Comparison of ENCODE assay signal across 25 cellular contexts in the genomic region with DNA sequence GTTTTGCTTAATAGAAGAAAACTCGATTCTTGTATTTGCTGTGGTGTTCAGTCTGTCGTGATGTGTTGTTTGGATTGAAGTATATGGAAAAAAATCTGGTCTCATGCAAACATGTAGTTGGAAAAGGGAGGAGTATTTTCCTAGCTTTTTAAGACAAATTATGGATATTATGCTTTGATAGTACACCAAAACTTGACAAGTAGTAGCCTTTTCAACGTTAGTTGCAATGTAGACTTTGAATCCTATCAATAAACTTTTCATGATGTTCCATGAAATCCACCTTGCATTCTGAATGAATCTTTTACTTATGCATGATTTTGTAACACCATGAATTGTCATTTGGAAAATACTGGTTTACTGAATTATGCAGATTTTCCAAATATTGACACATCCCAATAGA.
"Had no signal": no experiment of that assay in that cellular context is flagged by ENCODE, and none has a peak within 500 bp of the region (broad histone marks: within the 10 kb centered on the region; RNA-seq: fewer than 3 reads in every experiment).

No MANE protein-coding gene starts in this region.

- ATAC-seq: stimulated activated effector memory CD8-positive, alpha-beta T cell treated with anti-CD3 and anti-CD28 coated beads, Interleukin-12 subunit alpha, Interleukin-12 subunit beta, amount 100 ng/mL, for 72 hours; stimulated activated memory B cell treated with anti-CD40 and anti-IgM and Interleukin-4, amounts not matched to agents 10 μg/mL and 1 μg/mL and 100 μg/mL, for 72 hours; stimulated activated naive B cell treated with anti-CD40 and anti-IgM and Interleukin-4, amounts not matched to agents 10 μg/mL and 1 μg/mL and 100 μg/mL, for 72 hours; stimulated activated naive CD8-positive, alpha-beta T cell treated with anti-CD3 and anti-CD28 coated beads, Interleukin-15, amount 100 ng/mL, for 72 hours; stimulated activated naive CD8-positive, alpha-beta T cell treated with anti-CD3 and anti-CD28 coated beads, Interleukin-15, Interleukin-2, amounts not matched to agents 100 U/mL and 50 U/mL, for 24 hours; upper lobe of right lung had no signal

- DNase-seq: stimulated activated CD4-positive, alpha-beta T cell treated with anti-CD3 and anti-CD28 coated beads, Interleukin-2, amount 100 ng/mL, for 48 hours; stimulated activated CD4-positive, alpha-beta T cell treated with anti-CD3 and anti-CD28 coated beads, Interleukin-4, amount 100 ng/mL, for 1 hour; stimulated activated CD4-positive, alpha-beta T cell treated with anti-CD3 and anti-CD28 coated beads, Interleukin-4, amount 100 ng/mL, for 24 hours; stimulated activated CD4-positive, alpha-beta T cell treated with anti-CD3 and anti-CD28 coated beads, Interleukin-4, amount 100 ng/mL, for 4 hours; stimulated activated CD8-positive, alpha-beta memory T cell treated with anti-CD3 and anti-CD28 coated beads, Interleukin-4, amount 100 ng/mL, for 48 hours; stimulated activated naive B cell treated with anti-CD40 and anti-IgM and Interleukin-4, amounts not matched to agents 10 μg/mL and 1 μg/mL and 100 μg/mL, for 72 hours; stimulated activated naive CD4-positive, alpha-beta T cell; stimulated activated naive CD4-positive, alpha-beta T cell treated with Interleukin-2 at 50 U/mL for 16 hours; stimulated activated naive CD8-positive, alpha-beta T cell treated with anti-CD3 and anti-CD28 coated beads, Interleukin-15, amount 100 ng/mL, for 72 hours; stimulated activated naive CD8-positive, alpha-beta T cell treated with anti-CD3 and anti-CD28 coated beads, Interleukin-15, Interleukin-2, amounts not matched to agents 100 U/mL and 50 U/mL, for 24 hours; substantia nigra; testis; thyroid gland; tibial artery; transverse colon; trophoblast cell; upper lobe of left lung; upper lobe of right lung; uterus had no signal

- H3K27me3 ChIP-seq: testis, thyroid gland, tibial artery, tibial nerve, upper lobe of left lung, uterus, vagina had no signal

- H3K36me3 ChIP-seq: suprapubic skin, thoracic aorta, thyroid gland, tibial artery, tibial nerve, transverse colon, upper lobe of left lung, upper lobe of right lung, uterus, vagina had no signal

- H3K4me3 ChIP-seq: suprapubic skin, testis, thoracic aorta, thyroid gland, tibial artery, tibial nerve, transverse colon, upper lobe of left lung, upper lobe of right lung, uterus, vagina had no signal

- H3K4me1 ChIP-seq: testis, tibial nerve, transverse colon, upper lobe of left lung, upper lobe of right lung, uterus, vagina had no signal

- H3K9me3 ChIP-seq: suprapubic skin, testis, thoracic aorta, thyroid gland, tibial artery, transverse colon, upper lobe of left lung, upper lobe of right lung, uterus, vagina had no signal

- H3K27ac ChIP-seq: suprapubic skin, testis, thoracic aorta, thyroid gland, tibial artery, tibial nerve, transverse colon, upper lobe of left lung, upper lobe of right lung, uterus, vagina had no signal
